8 cellular contexts compared by ENCODE assay signal in the genomic region with DNA sequence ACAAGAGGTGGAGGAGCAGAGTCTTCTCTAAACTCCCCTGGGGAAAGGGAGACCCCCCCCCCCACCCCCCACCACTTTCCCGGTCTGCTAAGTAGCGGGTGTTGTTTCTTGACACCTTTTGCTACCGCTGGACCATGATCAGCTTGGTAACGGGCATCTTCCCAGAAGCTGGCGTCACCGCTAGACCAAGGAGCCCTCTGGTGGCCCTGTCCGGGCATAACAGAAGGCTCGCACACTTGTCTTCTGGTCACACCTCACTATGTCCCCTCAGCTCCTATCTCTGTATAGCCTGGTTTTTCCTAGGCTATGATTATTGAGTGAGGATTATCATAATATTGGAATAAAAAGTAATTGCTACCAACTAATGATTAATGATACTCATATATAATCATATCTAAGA. TPM values are rescaled to one million over a fixed set of nuclear protein-coding genes. Genes with fewer than 3 reads are reported as not detected.
DNase-seq lines count a peak whose midpoint lies in the region; ATAC-seq and TF ChIP-seq lines count a peak whose summit lies in the region.
"Not testable (repeated sequence)": the region's sequence is repeated elsewhere in the genome, so short reads cannot be mapped to it uniquely, and the experiment has no call there.

No MANE protein-coding gene starts in this region.

- not testable (repeated sequence) for H3K4me1 Mint-ChIP-seq in natural killer cell

- TF ChIP-seq POLR2A in adrenal gland (IDR thresholded peaks at IDR 0.05); uterus (IDR thresholded peaks at IDR 0.05): not testable (repeated sequence)

- DNase-seq in Panc1 (ENCODE audit: low read depth, low spot score); natural killer cell: not testable (repeated sequence)
- DNase-seq in activated CD8-positive, alpha-beta memory T cell treated with anti-CD3 and anti-CD28 coated beads for 24 hours = peak; percentile 68
- DNase-seq in adrenal gland = peak; percentile 18 to 84 (median 58)
- peak in 1 of 2 donors; percentile 35 for DNase-seq in heart right ventricle
- peak; percentile 22 for DNase-seq in stimulated activated CD4-positive, alpha-beta T cell treated with anti-CD3 and anti-CD28 coated beads, Interleukin-4, amount 100 ng/mL, for 24 hours
- DNase-seq in uterus = peak; percentile 16 to 24

- not testable (repeated sequence) for ATAC-seq in Panc1, heart right ventricle, natural killer cell

- H3K27me3 ChIP-seq in Panc1 (ENCODE audit: control insufficient read depth, insufficient read depth, low read length); adrenal gland; heart right ventricle; uterus: not testable (repeated sequence)

- TF ChIP-seq CTCF in GM12873 (IDR thresholded peaks at IDR 0.05; ENCODE audit: insufficient read depth, low read depth, low read length, missing control alignments) (peak; percentile 20), Panc1 (IDR thresholded peaks at IDR 0.05) (peak; percentile 61), adrenal gland (IDR thresholded peaks at IDR 0.05) (peak; percentile 19 to 49 (median 34)), heart right ventricle (IDR thresholded peaks at IDR 0.05) (peak in 8 of 9 donors; percentile 15 to 51 (median 46)), natural killer cell (IDR thresholded peaks at IDR 0.05) (peak; percentile 17), uterus (IDR thresholded peaks at IDR 0.05) (peak; percentile 12 to 28 (median 23))

- in situ Hi-C loops in Panc1 (cut with HindIII; ENCODE audit: low pct_unique_long_range_greater_than_20kb, low sequenced_read_pairs) = not testable (repeated sequence)

- H3K27me3 Mint-ChIP-seq in natural killer cell (ENCODE audit: low read depth in 2 of 2) = not testable (repeated sequence)

- H3K4me1 ChIP-seq in Panc1 (ENCODE audit: control insufficient read depth, insufficient read depth, low read length); adrenal gland (replicated peaks in 1 of 2); heart right ventricle; uterus: not testable (repeated sequence)

- not testable (repeated sequence) for H3K4me3 Mint-ChIP-seq in natural killer cell

- intact Hi-C loops in Panc1 (cut with micrococcal nuclease; ENCODE audit: unreplicated experiment); adrenal gland (cut with DNase I); heart right ventricle (cut with DNase I); natural killer cell (cut with micrococcal nuclease); uterus (cut with DNase I; ENCODE audit: low total_unique reads): not testable (repeated sequence)

- CTCF ChIA-PET in Panc1 (lab: Charles Lee) = interaction anchor here (0.7 kb wide), 1 partner anchor 396 kb away, joined by 3 read pairs; a partner anchor contains a TSS

- not testable (repeated sequence) for BruUV-seq in Panc1 (replicated peaks; lab: Mats Ljungman, UMichigan)

- H3K4me3 ChIP-seq in Panc1 (ENCODE audit: low read depth in 2 of 2, low read length in 2 of 2); adrenal gland; heart right ventricle; uterus: not testable (repeated sequence)

- H3K27ac Mint-ChIP-seq in natural killer cell = not testable (repeated sequence)

- not testable (repeated sequence) for H3K27ac ChIP-seq in Panc1 (ENCODE audit: low read length); adrenal gland; heart right ventricle; uterus

- POLR2A ChIA-PET in Panc1 (lab: Charles Lee) = not testable (repeated sequence)

- H3K36me3 ChIP-seq in Panc1 (ENCODE audit: control insufficient read depth, insufficient read depth, low read length); adrenal gland (replicated peaks in 1 of 2); heart right ventricle; uterus: not testable (repeated sequence)

- 2 to 13% methylated on average over 7 to 8 of the region's 8 CpGs; no CpG with 5 or more reads in 2 of the 4 donors for WGBS in adrenal gland, 4 donors
- 5 to 11% methylated on average over 8 of the region's 8 CpGs for WGBS in heart right ventricle, 2 donors

- not testable (repeated sequence) for H3K9me3 Mint-ChIP-seq in natural killer cell

- not testable (repeated sequence) for H3K9me3 ChIP-seq in Panc1 (ENCODE audit: control insufficient read depth, insufficient read depth, low read depth, low read length); adrenal gland (replicated peaks in 1 of 3); uterus
- peaks cover 0 to 19% (median 5%) of the 10 kb centered on the region in 11 donors for H3K9me3 ChIP-seq in heart right ventricle

- H3K36me3 Mint-ChIP-seq in natural killer cell = not testable (repeated sequence)

RNA-seq across cellular contexts. Expression of a gene that starts 54.1 kb away (rescaled TPM):
- 27.7 TPM for total RNA-seq in Panc1 (2021; ENCODE audit: unreplicated experiment)
- polyA plus RNA-seq in Panc1 (2012; ENCODE audit: insufficient read length) = 7.0 TPM
- total RNA-seq in adrenal gland = 10 to 100 TPM in 7 of 8 donors, 1 to 10 TPM in 1; 9.6 to 31.7 (median 16.9) TPM
- 10 to 100 TPM in 1 of 3 donors, 1 to 10 TPM in 2; 4.6 to 19.5 (median 8.9) TPM for polyA plus RNA-seq in adrenal gland
- total RNA-seq in heart right ventricle = 1 to 10 TPM; 5.0 to 9.5 (median 7.2) TPM
- polyA plus RNA-seq in heart right ventricle = 1 to 10 TPM; 1.9 to 7.2 TPM
- total RNA-seq in natural killer cell = 10 to 100 TPM; 21.6 to 36.8 (median 31.0) TPM
- total RNA-seq in uterus = 10 to 100 TPM; 12.3 to 43.1 (median 26.7) TPM
